ENCODE assay signal across 22 cellular contexts in the genomic region with DNA sequence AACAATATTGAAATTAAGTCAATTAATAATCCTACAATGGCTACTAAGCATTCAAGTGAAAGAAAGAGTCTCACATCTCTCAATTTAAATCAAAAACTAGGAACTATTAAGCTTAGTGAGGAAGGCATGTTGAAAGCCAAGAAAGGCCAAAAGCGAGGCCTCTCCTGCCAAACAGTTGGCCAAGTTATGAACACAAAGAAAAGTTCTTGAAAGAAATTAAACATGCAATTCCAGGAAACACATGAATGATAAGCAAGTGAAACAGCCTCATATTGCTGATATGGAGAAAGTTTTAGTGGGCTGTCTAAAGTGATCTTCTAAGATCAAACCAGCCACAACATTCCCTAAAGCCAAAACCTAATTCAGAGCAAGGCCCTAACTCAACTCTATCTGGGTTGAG. TPM values are rescaled to one million over a fixed set of nuclear protein-coding genes. Genes with fewer than 3 reads are reported as not detected.
DNase-seq lines count a peak whose midpoint lies in the region; FAIRE-seq and TF ChIP-seq lines count a peak whose summit lies in the region.
"Had no signal": no experiment of that assay in that cellular context is flagged by ENCODE, and none has a peak within 500 bp of the region (broad histone marks: within the 10 kb centered on the region; RNA-seq: fewer than 3 reads in every experiment).

No MANE protein-coding gene starts in this region.

- 0 out of 2 replicates have a peak overlapping the region, but pooled peaks have one; percentile 8 for H3K4me2 ChIP-seq in BLaER1

- H3K4me1 ChIP-seq in BLaER1, result peaks cover 23% of the 10 kb centered on the region

- no peaks in the 10 kb centered on the region for H3K27me3 ChIP-seq in BLaER1
- H3K27me3 ChIP-seq in MG63, result no peaks in the 10 kb centered on the region

- H3K4me3 Mint-ChIP-seq in nephron, result no peak overlapping the region
- H3K4me3 Mint-ChIP-seq: B cell; CD4-positive, alpha-beta memory T cell; HFFc6 had no signal

- no peak for FAIRE-seq in D721Med (lab: Jason Lieb, UNC)
- FAIRE-seq: G401.6, GM12892 had no signal

- H3K36me3 ChIP-seq in BLaER1 (peaks cover 8% of the 10 kb centered on the region; the same call in 1 of the 2 replicates), MG63 (peaks cover 3% of the 10 kb centered on the region; the same call in 1 of the 2 replicates)

- peaks cover 12% of the 10 kb centered on the region for H4K20me1 ChIP-seq in BLaER1

- no peak for TF ChIP-seq CTCF in fibroblast of pulmonary artery (IDR thresholded peaks at IDR 0.05; ENCODE audit: low read length, missing control alignments)
- TF ChIP-seq CTCF in nephron (IDR thresholded peaks at IDR 0.05; ENCODE audit: unreplicated experiment in 3 of 3), result no peak
- TF ChIP-seq CTCF in D721Med (IDR thresholded peaks at IDR 0.05; ENCODE audit: insufficient read depth, missing control alignments), result no peak

- H3K36me3 Mint-ChIP-seq in nephron (ENCODE audit: low read depth), result peaks cover 26% of the 10 kb centered on the region

- H3K4me3 ChIP-seq in BLaER1, result no peak overlapping the region
- H3K4me3 ChIP-seq in fibroblast of pulmonary artery (replicated peaks; ENCODE audit: low read depth, low read length), result no peak overlapping the region
- H3K4me3 ChIP-seq in MG63, result no peak overlapping the region

- no peaks in the 10 kb centered on the region for H3K9me3 ChIP-seq in BLaER1
- H3K9me3 ChIP-seq in MG63, result no peaks in the 10 kb centered on the region

- peak; percentile 12 for DNase-seq in astrocyte of the hippocampus (ENCODE audit: low read depth, low spot score)
- peak; percentile 31 for DNase-seq in fibroblast of pulmonary artery (ENCODE audit: low read depth)
- DNase-seq in RPMI8226, result no peak
- DNase-seq in D721Med (ENCODE audit: insufficient read length, low spot score), result no peak
- DNase-seq in MG63, result no peak
- DNase-seq: ACHN; CD4-positive, alpha-beta memory T cell; DMS153; DMS79 treated with DMSO at 0.1 percent for 48 hours; EL; HCEC 1CT; HFFc6; IMR-90 had no signal

- no peak overlapping the region for H3K27ac ChIP-seq in BLaER1
- H3K27ac ChIP-seq: C4-2B had no signal

- H3K9me3 Mint-ChIP-seq in nephron, result no peaks in the 10 kb centered on the region
- H3K9me3 Mint-ChIP-seq: CD4-positive, alpha-beta memory T cell; HFFc6 had no signal

- H3K27me3 Mint-ChIP-seq in nephron (ENCODE audit: low read depth), result no peaks in the 10 kb centered on the region
- H3K27me3 Mint-ChIP-seq: B cell; CD4-positive, alpha-beta memory T cell had no signal

- peaks cover 49% of the 10 kb centered on the region for H3K4me1 Mint-ChIP-seq in nephron

- H3K27ac Mint-ChIP-seq in nephron, result peak overlapping the region in 2 of 3 experiments; percentile 68 to 88
- H3K27ac Mint-ChIP-seq: B cell, HFFc6 had no signal

- no peak overlapping the region for H3K9ac ChIP-seq in BLaER1

RNA-seq across cellular contexts. Expression of a gene that starts 11.8 kb away (rescaled TPM):
- 29.1 and 34.6 TPM in 2 replicates for total RNA-seq in MG63 (2014; rRNA removed; shearing (Covaris generic); ENCODE audit: low replicate concordance)

RNA-seq across cellular contexts. Expression of a gene that starts 40.8 kb away (rescaled TPM):
- total RNA-seq in MG63 (2014; rRNA removed; shearing (Covaris generic); ENCODE audit: low replicate concordance), result not detected in 2 replicates
- total RNA-seq: A172; B cell; CD4-positive, alpha-beta memory T cell; H4; HFFc6; HT-29; IMR-90 had no signal

Comparison
In these comparisons a context has a peak if more than half of its experiments do, and no peak if none do; other contexts are left out.
1. DNase-seq: peak in astrocyte of the hippocampus (single experiment) and fibroblast of pulmonary artery (single experiment); none in RPMI8226 (single experiment), D721Med (single experiment) and MG63 (single experiment).